In genomic region chr5:95554647-95555548, GRCh38 we compare ENCODE assay signal across 1 cellular context.
TF ChIP-seq lines count a peak whose summit lies in the region.

ARSK (plus strand) TSS chr5:95555101; CDS start chr5:95555279, 178 bp downstream.
SKIC3 (minus strand) TSS chr5:95554977; CDS start chr5:95547150, 7,827 bp downstream.

TF ChIP-seq in K562, 482 proteins besides CTCF, POLR2A, EP300 and RAD21 (continued from another document and continues in another):
- TF ChIP-seq KDM4B (IDR thresholded peaks at IDR 0.05; ENCODE audit: borderline replicate concordance in 2 of 2, low read depth in 1 of 2) (no peak), PTTG1 (tag; IDR thresholded peaks at IDR 0.05; ENCODE audit: low read depth) (no peak), ZNF318 (IDR thresholded peaks at IDR 0.05; ENCODE audit: borderline replicate concordance in 1 of 2, low read depth in 1 of 2) (no peak), IRF2 (CRISPR knock-in tag; IDR thresholded peaks at IDR 0.05) (no peak), NR4A1 (CRISPR knock-in tag; IDR thresholded peaks at IDR 0.05) (no peak), NR4A1 (tag; IDR thresholded peaks at IDR 0.05) (no peak), SNIP1 (IDR thresholded peaks at IDR 0.05; ENCODE audit: low read depth) (no peak), BCOR (IDR thresholded peaks at IDR 0.05) (0 out of 2 replicates have a peak, but pooled peaks have one; percentile 17), PYGO2 (tag; IDR thresholded peaks at IDR 0.05) (no peak), MGA (IDR thresholded peaks at IDR 0.05) (peak; percentile 89), ATF3 (IDR thresholded peaks at IDR 0.05) (0 out of 2 replicates have a peak, but pooled peaks have one; percentile 27), ATF3 (CRISPR knock-in tag; conservative IDR thresholded peaks at IDR 0.05) (peak; percentile 42), ZNF551 (CRISPR knock-in tag; IDR thresholded peaks at IDR 0.05) (no peak), RUNX1 (IDR thresholded peaks at IDR 0.05; ENCODE audit: low read depth) (no peak), PBX2 (CRISPR knock-in tag; IDR thresholded peaks at IDR 0.05; ENCODE audit: low read depth) (no peak; the same call in 1 of the 2 replicates), PBX2 (tag; conservative IDR thresholded peaks at IDR 0.05; ENCODE audit: low read depth) (peak; percentile 88), EHMT2 (IDR thresholded peaks at IDR 0.05) (no peak), ETV5 (CRISPR knock-in tag; IDR thresholded peaks at IDR 0.05; ENCODE audit: low read depth) (peak; percentile 9; the same call in 1 of the 2 replicates), SMAD4 (CRISPR knock-in tag; conservative IDR thresholded peaks at IDR 0.05) (peak; percentile 38), PTRF (tag; IDR thresholded peaks at IDR 0.05) (no peak), TOE1 (IDR thresholded peaks at IDR 0.05; ENCODE audit: borderline replicate concordance) (peak; percentile 97), TOE1 (CRISPR knock-in tag; IDR thresholded peaks at IDR 0.05; ENCODE audit: borderline replicate concordance, low read depth) (peak; percentile 72; the same call in 1 of the 2 replicates), NR1H2 (CRISPR knock-in tag; IDR thresholded peaks at IDR 0.05) (peak; percentile 82; the same call in 1 of the 2 replicates), ZNF239 (CRISPR knock-in tag; IDR thresholded peaks at IDR 0.05) (no peak), HDAC6 (IDR thresholded peaks at IDR 0.05; ENCODE audit: low read depth, low read length) (no peak), ZSCAN29 (IDR thresholded peaks at IDR 0.05) (0 out of 2 replicates have a peak, but pooled peaks have one; percentile 9), TCF3 (CRISPR knock-in tag; IDR thresholded peaks at IDR 0.05) (0 out of 2 replicates have a peak, but pooled peaks have one; percentile 2), CREB3L1 (IDR thresholded peaks at IDR 0.05; ENCODE audit: borderline replicate concordance, low read depth) (peak; percentile 95), ARHGAP35 (IDR thresholded peaks at IDR 0.05; ENCODE audit: partially characterized antibody) (no peak), BACH1 (tag; IDR thresholded peaks at IDR 0.05) (peak; percentile 71), THRAP3 (IDR thresholded peaks at IDR 0.05; ENCODE audit: borderline replicate concordance) (no peak), RB1 (IDR thresholded peaks at IDR 0.05; ENCODE audit: low read depth) (peak; percentile 12; the same call in 1 of the 2 replicates), LCOR (CRISPR knock-in tag; IDR thresholded peaks at IDR 0.05) (peak; percentile 92)
